Comparison of ENCODE assay signal across 2 cellular contexts in genomic region chr20:38313676-38314075, GRCh38.
A peak's percentile ranks its signal among the peaks of the same experiment; 100 is the strongest.
TF ChIP-seq lines count a peak whose summit lies in the region.

No MANE protein-coding gene starts in this region.

TF ChIP-seq in HepG2, 621 proteins besides CTCF, POLR2A, EP300 and RAD21 (continues in another document):
- no peak for TF ChIP-seq ZBED4 (CRISPR knock-in tag; IDR thresholded peaks at IDR 0.05; ENCODE audit: borderline replicate concordance)
- no peak for TF ChIP-seq ATF7-NPFF (CRISPR knock-in tag; IDR thresholded peaks at IDR 0.05; ENCODE audit: low read depth)
- no peak for TF ChIP-seq SYNCRIP (IDR thresholded peaks at IDR 0.05; ENCODE audit: insufficient read depth, low read depth, low read length)
- no peak for TF ChIP-seq SIN3A (IDR thresholded peaks at IDR 0.05; ENCODE audit: borderline replicate concordance, low read depth, low read length)
- TF ChIP-seq ZBTB40 (IDR thresholded peaks at IDR 0.05), result 0 out of 2 replicates have a peak, but pooled peaks have one; percentile 6
- no peak for TF ChIP-seq ZBTB40 (CRISPR knock-in tag; IDR thresholded peaks at IDR 0.05)
- no peak for TF ChIP-seq PBX2 (CRISPR knock-in tag; IDR thresholded peaks at IDR 0.05)
- TF ChIP-seq ZNF737 (CRISPR knock-in tag; IDR thresholded peaks at IDR 0.05; ENCODE audit: borderline replicate concordance), result no peak

TF ChIP-seq in PFSK-1, 5 proteins besides CTCF, POLR2A, EP300 and RAD21:
- 0 out of 2 replicates have a peak, but pooled peaks have one; percentile 34 for TF ChIP-seq POLR2AphosphoS5 (IDR thresholded peaks at IDR 0.05; ENCODE audit: low read depth, low read length)
- no peak for TF ChIP-seq SIN3A (IDR thresholded peaks at IDR 0.05; ENCODE audit: borderline replicate concordance, insufficient read depth, low read length)
TF ChIP-seq in PFSK-1: peak in this region for 1.
